24 cellular contexts compared by ENCODE assay signal in the genomic region with DNA sequence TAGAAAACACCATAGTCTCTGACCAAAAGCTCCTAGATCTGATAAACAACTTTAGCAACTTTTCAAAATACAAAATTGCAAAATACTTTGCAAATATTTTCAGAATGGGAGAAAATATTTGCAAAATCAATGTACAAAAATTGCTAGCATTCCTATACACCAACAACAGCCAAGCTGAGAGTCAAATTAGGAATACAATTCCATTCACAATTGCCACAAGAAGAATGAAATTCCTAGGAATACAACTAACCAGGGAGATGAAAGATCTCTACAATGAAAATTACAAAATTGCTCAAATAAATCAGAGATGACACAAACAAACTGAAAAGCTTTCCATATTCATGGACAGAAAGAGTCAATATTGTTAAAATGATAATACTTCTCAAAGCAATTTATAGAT.
"Had no signal": no experiment of that assay in that cellular context is flagged by ENCODE, and none has a peak within 500 bp of the region (broad histone marks: within the 10 kb centered on the region; RNA-seq: fewer than 3 reads in every experiment).

No MANE protein-coding gene starts in this region.

- DNase-seq: dermis blood vessel endothelial cell; dorsolateral prefrontal cortex; effector CD4-positive, alpha-beta T cell; effector memory CD4-positive, alpha-beta T cell; foreskin fibroblast; foreskin melanocyte; gastrocnemius medialis; glutamatergic neuron; head of caudate nucleus; heart right ventricle; hippocampal formation; left cardiac atrium; left lung; left ventricle myocardium superior; lower lobe of right lung; mesenchymal stem cell; mucosa of descending colon; naive B cell; naive thymus-derived CD8-positive, alpha-beta T cell had no signal

- ATAC-seq: gastrocnemius medialis; heart right ventricle; left cardiac atrium; left lung; left ventricle myocardium superior; lower lobe of right lung; mucosa of descending colon; naive thymus-derived CD8-positive, alpha-beta T cell had no signal

- H3K27ac ChIP-seq: coronary artery, dorsolateral prefrontal cortex, esophagus muscularis mucosa, gastrocnemius medialis, heart right ventricle, left lung, lower lobe of right lung had no signal

- FAIRE-seq: endothelial cell of umbilical vein, islet of Langerhans, keratinocyte had no signal

- H3K36me3 ChIP-seq: esophagus muscularis mucosa, gastrocnemius medialis, heart right ventricle, left lung, lower lobe of right lung had no signal

- H3K4me1 ChIP-seq: esophagus muscularis mucosa, gastrocnemius medialis, heart right ventricle, left lung, lower lobe of right lung had no signal

- H3K9me3 ChIP-seq: gastrocnemius medialis had no signal

- H3K4me3 ChIP-seq: coronary artery, dorsolateral prefrontal cortex, esophagus muscularis mucosa, gastrocnemius medialis, heart right ventricle, left lung, lower lobe of right lung, mucosa of descending colon had no signal

- H3K27me3 ChIP-seq: dorsolateral prefrontal cortex, esophagus muscularis mucosa, gastrocnemius medialis, heart right ventricle, left lung had no signal
